ENCODE assay signal across 8 cellular contexts in the genomic region with DNA sequence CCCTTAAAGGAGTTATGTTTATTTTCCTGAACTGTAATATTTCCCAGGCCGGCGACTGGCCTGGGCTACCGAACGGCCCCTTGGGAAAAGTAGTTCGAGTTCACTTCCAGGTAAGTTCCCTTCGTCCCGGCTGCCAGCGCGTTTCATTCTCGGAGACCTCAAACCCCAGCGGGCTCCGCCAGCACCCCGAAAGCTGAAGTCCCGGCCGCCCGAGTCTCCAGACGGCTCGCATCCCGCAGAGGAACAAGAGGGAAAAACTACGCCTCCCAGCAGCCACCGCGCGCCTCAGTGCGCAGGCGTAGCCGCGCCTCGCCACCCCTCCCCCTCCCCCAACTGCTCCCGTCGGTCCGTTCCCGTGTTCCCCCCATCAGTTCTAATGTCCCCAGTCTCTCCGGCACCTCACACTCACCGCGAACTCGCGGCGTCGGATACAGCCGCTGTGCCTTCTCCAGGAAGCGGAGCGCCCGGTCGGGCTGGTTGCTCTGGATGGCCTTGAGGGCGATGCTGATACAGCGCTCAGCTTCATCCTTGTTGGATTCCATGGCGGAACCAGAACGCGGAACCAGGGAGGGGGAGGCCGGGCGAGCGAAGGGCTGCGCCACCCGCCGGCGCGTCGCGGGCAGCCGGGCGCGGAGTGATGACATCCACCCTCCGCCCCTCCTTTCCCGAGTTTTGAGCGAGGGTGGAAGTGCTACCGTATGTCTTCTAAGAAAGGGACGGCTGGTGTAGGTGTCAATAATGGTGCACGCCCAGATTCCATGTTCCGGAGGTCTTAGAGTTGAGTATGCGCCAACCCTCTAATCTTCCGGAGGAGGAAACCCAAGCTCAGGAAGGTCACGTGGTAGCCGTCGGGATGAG. TPM values are rescaled to one million over a fixed set of nuclear protein-coding genes. Genes with fewer than 3 reads are reported as not detected.
DNase-seq lines count a peak whose midpoint lies in the region; ATAC-seq, FAIRE-seq and TF ChIP-seq lines count a peak whose summit lies in the region.

Gene DNAJB12 (minus strand): TSS at position 564 of the 858 bp plus-strand sequence. CDS start 22 bp downstream, at position 542.

- peak; percentile 46 for TF ChIP-seq POLR2A in esophagus muscularis mucosa (IDR thresholded peaks at IDR 0.05; ENCODE audit: low read depth)

- H3K4me2 ChIP-seq in Karpas-422 (ENCODE audit: low read depth, low read length, poor library complexity, severe bottlenecking): peak within 1 kb of the TSS; percentile 95

- H2AFZ ChIP-seq in Karpas-422 (ENCODE audit: low read length): peak within 1 kb of the TSS; percentile 84

- H3K4me3 ChIP-seq in Karpas-422 (ENCODE audit: low read length) (peak within 1 kb of the TSS; percentile 92), esophagus muscularis mucosa (peak within 1 kb of the TSS; percentile 66 to 92 (median 77)), muscle layer of colon (ENCODE audit: low read depth in 1 of 2, low read length in 2 of 2) (peak within 1 kb of the TSS; percentile 94)

- peaks cover 12% of the 10 kb centered on the region for H4K20me1 ChIP-seq in Karpas-422 (ENCODE audit: insufficient read depth, low read depth, low read length)

- peaks cover 39% of the 10 kb centered on the region for H3K4me1 Mint-ChIP-seq in activated T-cell treated with anti-CD3 and anti-CD28 coated beads, Interleukin-2, amount 50 U/mL, for 72 hours (ENCODE audit: low read depth)

- H3K36me3 ChIP-seq in Karpas-422 (ENCODE audit: insufficient read depth, low read length) (peaks cover 9% of the 10 kb centered on the region; the same call in 1 of the 2 replicates), esophagus muscularis mucosa (peaks cover 0 to 31% (median 16%) of the 10 kb centered on the region in 4 donors), muscle layer of colon (ENCODE audit: insufficient read depth, low read length) (peaks cover 10% of the 10 kb centered on the region)

- peaks cover 47% of the 10 kb centered on the region for H3K79me2 ChIP-seq in Karpas-422 (ENCODE audit: low read length)

- H3K27me3 Mint-ChIP-seq in activated T-cell treated with anti-CD3 and anti-CD28 coated beads, Interleukin-2, amount 50 U/mL, for 72 hours (ENCODE audit: low read depth): no peaks in the 10 kb centered on the region

- H3K36me3 Mint-ChIP-seq in activated T-cell treated with anti-CD3 and anti-CD28 coated beads, Interleukin-2, amount 50 U/mL, for 72 hours (ENCODE audit: insufficient read depth in 2 of 2): peaks cover 0 to 4% of the 10 kb centered on the region in 2 donors

- peak within 1 kb of the TSS; percentile 93 to 97 for H3K4me3 Mint-ChIP-seq in activated T-cell treated with anti-CD3 and anti-CD28 coated beads, Interleukin-2, amount 50 U/mL, for 72 hours

- H3K27ac Mint-ChIP-seq in activated T-cell treated with anti-CD3 and anti-CD28 coated beads, Interleukin-2, amount 50 U/mL, for 72 hours: peak within 1 kb of the TSS; percentile 95

- no peaks in the 10 kb centered on the region for H3K9me2 ChIP-seq in Karpas-422 (replicated peaks; ENCODE audit: insufficient read depth, low read length)

- no peaks in the 10 kb centered on the region for H3K27me3 ChIP-seq in Karpas-422 (ENCODE audit: low read length)
- no peaks in the 10 kb centered on the region for H3K27me3 ChIP-seq in esophagus muscularis mucosa
- H3K27me3 ChIP-seq in muscle layer of colon (ENCODE audit: control insufficient read depth in 1 of 2, insufficient read depth in 2 of 2, low read length in 2 of 2): no peaks in the 10 kb centered on the region

- H3K27ac ChIP-seq in Karpas-422 (ENCODE audit: low read length) (peak within 1 kb of the TSS; percentile 90), esophagus muscularis mucosa (replicated peaks in 1 of 4) (peak within 1 kb of the TSS; percentile 92 to 98 (median 96)), muscle layer of colon (ENCODE audit: low read depth, low read length) (peak within 1 kb of the TSS; percentile 90)

- peak; percentile 60 for ATAC-seq in GM21825 (IDR thresholded peaks at IDR 0.05; ENCODE audit: unreplicated experiment)
- ATAC-seq in activated T-cell treated with anti-CD3 and anti-CD28 coated beads, Interleukin-2, amount 50 U/mL, for 72 hours (replicated peaks in 1 of 2): peak; percentile 85 to 91

- TF ChIP-seq EP300 in esophagus muscularis mucosa (IDR thresholded peaks at IDR 0.05): no peak

- H3K4me1 ChIP-seq in Karpas-422 (ENCODE audit: low read length) (peaks cover 21% of the 10 kb centered on the region), esophagus muscularis mucosa (peaks cover 27 to 47% (median 39%) of the 10 kb centered on the region in 4 donors), muscle layer of colon (ENCODE audit: insufficient read depth, low read length) (peaks cover 29% of the 10 kb centered on the region)

- FAIRE-seq in RCC 7860 (lab: Jason Lieb, UNC): no peak

- no peaks in the 10 kb centered on the region for H3K9me3 ChIP-seq in Karpas-422 (ENCODE audit: low read length)
- H3K9me3 ChIP-seq in esophagus muscularis mucosa: no peaks in the 10 kb centered on the region
- no peaks in the 10 kb centered on the region for H3K9me3 ChIP-seq in muscle layer of colon (ENCODE audit: low read length)

- DNase-seq in DMS79 treated with DMSO at 0.1 percent for 48 hours (lab: John Stamatoyannopoulos, UW) (peak; percentile 70), Karpas-422 (peak; percentile 98), RCC 7860 (ENCODE audit: low spot score) (peak; percentile 91), esophagus muscularis mucosa (ENCODE audit: extremely low spot score) (peak; percentile 97)
- peak; percentile 91 to 92 for DNase-seq in activated T-cell treated with anti-CD3 and anti-CD28 coated beads, Interleukin-2, amount 50 U/mL, for 72 hours
- peak; percentile 77 to 80 for DNase-seq in stimulated activated CD8-positive, alpha-beta memory T cell treated with anti-CD3 and anti-CD28 coated beads, Interleukin-7, amount 100 ng/mL, for 1 hour (ENCODE audit: low read depth in 2 of 2)

- H3K9me3 Mint-ChIP-seq in activated T-cell treated with anti-CD3 and anti-CD28 coated beads, Interleukin-2, amount 50 U/mL, for 72 hours: no peaks in the 10 kb centered on the region

- H3K9ac ChIP-seq in Karpas-422 (ENCODE audit: low read length) (peak within 1 kb of the TSS; percentile 99), muscle layer of colon (ENCODE audit: low read length) (peak within 1 kb of the TSS; percentile 92)

- intact Hi-C loops in esophagus muscularis mucosa (cut with DNase I): no loop called here

- WGBS in esophagus muscularis mucosa: 0% methylated on average over 45 of the region's 74 CpGs

- TF ChIP-seq CTCF in esophagus muscularis mucosa (IDR thresholded peaks at IDR 0.05): peak in 1 of 3 experiments; percentile 6

RNA-seq across cellular contexts. Expression of gene DNAJB12, which starts in this region (rescaled TPM):
- total RNA-seq in Karpas-422 (2014; rRNA removed; shearing (Covaris generic); ENCODE audit: low replicate concordance): 36.1 and 37.4 TPM in 2 replicates
- 10 to 100 TPM; 24.1 to 25.2 TPM for total RNA-seq in activated T-cell treated with anti-CD3 and anti-CD28 coated beads, Interleukin-2, amount 50 U/mL, for 72 hours
- 10 to 100 TPM; 27.8 to 46.5 (median 37.8) TPM for total RNA-seq in esophagus muscularis mucosa

Comparison
In these comparisons a context has a peak if more than half of its experiments do, and no peak if none do; other contexts are left out.
1. Peak in every context shown above with its lines: DNase-seq, ATAC-seq, H3K4me3 ChIP-seq and H3K27ac ChIP-seq.